ENCODE assay signal across 8 cellular contexts in the genomic region with DNA sequence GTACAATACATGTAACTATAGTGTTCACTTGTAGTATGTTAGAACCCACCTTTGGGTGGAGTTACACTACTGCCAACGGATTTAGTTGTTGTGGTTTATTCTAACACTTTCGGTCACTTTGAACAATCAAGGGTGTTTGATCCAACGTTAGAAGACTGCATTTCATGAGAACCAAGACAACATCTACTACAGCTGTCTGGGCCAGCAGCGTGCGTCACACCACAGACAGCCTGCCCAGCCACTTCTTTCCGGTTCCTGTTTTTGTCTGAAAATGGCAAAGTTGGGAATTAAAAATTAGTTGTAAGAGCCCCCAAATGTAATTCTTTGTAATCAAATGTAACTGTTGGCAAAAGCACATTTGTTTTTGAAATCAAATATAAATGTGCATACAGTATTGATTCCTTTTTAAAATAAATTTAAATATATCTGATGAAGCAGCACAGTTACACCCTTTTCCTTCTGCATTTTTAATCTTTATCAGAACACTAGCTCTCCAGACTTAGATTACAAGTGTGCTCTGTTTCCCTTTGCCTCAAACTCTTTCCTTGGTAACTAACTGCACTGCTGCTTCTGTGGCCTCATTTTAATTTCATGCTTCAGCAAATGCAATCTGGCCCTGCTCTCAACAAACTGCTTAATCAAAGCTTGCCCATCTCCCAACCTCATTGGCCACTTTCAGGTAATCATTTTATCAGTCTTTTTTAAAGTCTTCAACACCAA.
DNase-seq lines count a peak whose midpoint lies in the region; ATAC-seq and TF ChIP-seq lines count a peak whose summit lies in the region.

No MANE protein-coding gene starts in this region.

- 35 to 64% methylated on average over 6 of the region's 6 CpGs for WGBS in sigmoid colon, 2 donors

- H3K27ac ChIP-seq in sigmoid colon: peak overlapping the region in 2 of 4 donors; percentile 5 to 10

- peak; percentile 67 for DNase-seq in UCSD-AML1 (lab: John Stamatoyannopoulos, UW; ENCODE audit: unreplicated experiment)
- DNase-seq in dermis blood vessel endothelial cell: peak; percentile 83
- peak; percentile 65 for DNase-seq in sigmoid colon
- DNase-seq in NCI-H187 (lab: John Stamatoyannopoulos, UW): no peak
- DNase-seq in SK-N-DZ (ENCODE audit: low spot score): no peak
- DNase-seq in NCI-H510A (lab: John Stamatoyannopoulos, UW): no peak

- no peaks in the 10 kb centered on the region for H3K4me1 ChIP-seq in sigmoid colon

- intact Hi-C loops in sigmoid colon (cut with DNase I): no loop called here

- no peak overlapping the region for H3K4me3 ChIP-seq in sigmoid colon

- no peak for TF ChIP-seq POLR2A in sigmoid colon (IDR thresholded peaks at IDR 0.05)

- no peak for TF ChIP-seq CTCF in sigmoid colon (IDR thresholded peaks at IDR 0.05)

- no peaks in the 10 kb centered on the region for H3K36me3 ChIP-seq in sigmoid colon

- H3K27me3 ChIP-seq in sigmoid colon: no peaks in the 10 kb centered on the region

- ATAC-seq in GM18907 (IDR thresholded peaks at IDR 0.05; ENCODE audit: unreplicated experiment): peak; percentile 98
- ATAC-seq in HG03097 (IDR thresholded peaks at IDR 0.05; ENCODE audit: low FRiP score, unreplicated experiment): peak; percentile 91

- no peak for TF ChIP-seq EP300 in sigmoid colon (IDR thresholded peaks at IDR 0.05)

- no peaks in the 10 kb centered on the region for H3K9me3 ChIP-seq in sigmoid colon

Comparison
In these comparisons a context has a peak if more than half of its experiments do, and no peak if none do; other contexts are left out.
1. DNase-seq: peak in UCSD-AML1 (single experiment), dermis blood vessel endothelial cell (single experiment) and sigmoid colon (single experiment); none in NCI-H187 (0 of 2), SK-N-DZ (single experiment) and NCI-H510A (single experiment).